9 cellular contexts compared by ENCODE assay signal in genomic region chr16:56608043-56608875, GRCh38. TPM values are rescaled to one million over a fixed set of nuclear protein-coding genes. Genes with fewer than 3 reads are reported as not detected.
DNase-seq lines count a peak whose midpoint lies in the region; ATAC-seq, FAIRE-seq and TF ChIP-seq lines count a peak whose summit lies in the region.
"Had no signal": no experiment of that assay in that cellular context is flagged by ENCODE, and none has a peak within 500 bp of the region (broad histone marks: within the 10 kb centered on the region; RNA-seq: fewer than 3 reads in every experiment).

Gene MT2A (plus strand): TSS chr16:56608584. CDS start chr16:56608656, 72 bp downstream.

- no peaks in the 10 kb centered on the region for H3K27me3 Mint-ChIP-seq in central memory CD8-positive, alpha-beta T cell

- H3K36me3 ChIP-seq in keratinocyte (ENCODE audit: control insufficient read depth in 2 of 2, extremely low read depth in 1 of 2, insufficient read depth in 2 of 2, low read length in 2 of 2): no peaks in the 10 kb centered on the region

- peak within 1 kb of the TSS; percentile 93 for H3K27ac Mint-ChIP-seq in central memory CD8-positive, alpha-beta T cell (ENCODE audit: low read depth)

- no peaks in the 10 kb centered on the region for H3K9me3 Mint-ChIP-seq in central memory CD8-positive, alpha-beta T cell

- no peaks in the 10 kb centered on the region for H4K20me1 ChIP-seq in keratinocyte (ENCODE audit: control insufficient read depth, extremely low read depth, insufficient read depth, low read length)

- H3K9me1 ChIP-seq in keratinocyte (ENCODE audit: control insufficient read depth, extremely low read depth, insufficient read depth, low read length): no peaks in the 10 kb centered on the region

- no peak for FAIRE-seq in keratinocyte (lab: Jason Lieb, UNC)
- FAIRE-seq: TTC549 had no signal

- peaks cover 5% of the 10 kb centered on the region for H3K36me3 Mint-ChIP-seq in central memory CD8-positive, alpha-beta T cell (ENCODE audit: insufficient read depth)

- H3K27ac ChIP-seq in keratinocyte (ENCODE audit: control insufficient read depth, insufficient read depth, low read length): peak within 1 kb of the TSS; percentile 95

- DNase-seq in AG09319 (ENCODE audit: extremely low read depth, low read depth): peak; percentile 90
- peak; percentile 97 for DNase-seq in NCI-H226
- DNase-seq in central memory CD8-positive, alpha-beta T cell (ENCODE audit: low spot score in 2 of 2): peak; percentile 67 to 77
- peak; percentile 94 for DNase-seq in keratinocyte (ENCODE audit: low read depth, low spot score)
- peak; percentile 68 to 86 for DNase-seq in stimulated activated CD4-positive, alpha-beta T cell treated with anti-CD3 and anti-CD28 coated beads, Interleukin-15, amount 100 ng/mL, for 1 hour (ENCODE audit: low read depth in 1 of 2, low spot score in 1 of 2)

- H3K4me1 Mint-ChIP-seq in central memory CD8-positive, alpha-beta T cell: peaks cover 51% of the 10 kb centered on the region

- dilution Hi-C loops in keratinocyte (cut with MboI; ENCODE audit: extremely low pct_ligation_motif_present, low sequenced_read_pairs): no loop called here

- peaks cover 61% of the 10 kb centered on the region for H3K4me1 ChIP-seq in keratinocyte (ENCODE audit: control insufficient read depth, extremely low read depth, insufficient read depth, low read length)

- peak within 1 kb of the TSS; percentile 95 for H3K4me2 ChIP-seq in keratinocyte (ENCODE audit: control insufficient read depth, extremely low read depth, insufficient read depth, low read depth, low read length)

- peak within 1 kb of the TSS; percentile 79 for H3K9ac ChIP-seq in keratinocyte (ENCODE audit: control insufficient read depth, extremely low read depth, insufficient read depth, low read length)

- no peak within 1 kb of the TSS for H2AFZ ChIP-seq in keratinocyte (ENCODE audit: control insufficient read depth, low read length)

- peak within 1 kb of the TSS; percentile 46 to 92 (median 86) for H3K4me3 ChIP-seq in keratinocyte (ENCODE audit: control insufficient read depth in 2 of 3, extremely low read depth in 1 of 3, insufficient read depth in 2 of 3, low read depth in 1 of 3, low read length in 3 of 3)

- no peaks in the 10 kb centered on the region for H3K9me3 ChIP-seq in keratinocyte (ENCODE audit: control insufficient read depth, low read depth, low read length)

- no peaks in the 10 kb centered on the region for H3K79me2 ChIP-seq in keratinocyte (ENCODE audit: control insufficient read depth, insufficient read depth, low read length)

- H3K4me3 Mint-ChIP-seq in central memory CD8-positive, alpha-beta T cell: peak within 1 kb of the TSS; percentile 98

- peak; percentile 96 for ATAC-seq in GM19023 (IDR thresholded peaks at IDR 0.05; ENCODE audit: unreplicated experiment)
- peak; percentile 87 for ATAC-seq in HG03196 (IDR thresholded peaks at IDR 0.05; ENCODE audit: unreplicated experiment)
- ATAC-seq in activated CD4-positive, CD25-positive, alpha-beta regulatory T cell treated with anti-CD3 and anti-CD28 coated beads, Interleukin-2, amount 50 U/mL, for 24 hours: peak; percentile 89 to 90
- ATAC-seq in central memory CD8-positive, alpha-beta T cell (replicated peaks; ENCODE audit: extremely low read depth, poor library complexity, severe bottlenecking): peak; percentile 82

- no peaks in the 10 kb centered on the region for H3K27me3 ChIP-seq in keratinocyte (ENCODE audit: control insufficient read depth, extremely low read depth, insufficient read depth, low read length)

- TF ChIP-seq CTCF in AG09319 (IDR thresholded peaks at IDR 0.05; ENCODE audit: low read depth, low read length) (no peak), keratinocyte (optimal IDR thresholded peaks at IDR 0.05 in 1 of 3, IDR thresholded peaks at IDR 0.05 in 1 of 3, conservative IDR thresholded peaks at IDR 0.05 in 1 of 3; ENCODE audit: extremely low read depth in 1 of 3, insufficient read depth in 2 of 3, low read length in 3 of 3) (no peak)

RNA-seq across cellular contexts. Expression of gene MT2A, which starts in this region (rescaled TPM):
- polyA plus RNA-seq in keratinocyte: 489 to 1,016 TPM (median 990 TPM) in 3 replicates
- 310 TPM for polyA plus RNA-seq in keratinocyte (2011; ENCODE audit: low read depth)
- polyA plus RNA-seq in keratinocyte (2011; cell fraction: cytosol; rRNA removed): 741 and 1,546 TPM in 2 replicates
- 335 and 470 TPM in 2 replicates for polyA plus RNA-seq in keratinocyte (2011; cell fraction: nucleus; rRNA removed)
- 2,479 and 10,771 TPM in 2 replicates for polyA plus RNA-seq in keratinocyte (2012; ENCODE audit: low replicate concordance)
- polyA minus RNA-seq in keratinocyte: 401 to 1,828 TPM (median 417 TPM) in 3 replicates
- 2,677 TPM for polyA minus RNA-seq in keratinocyte (2011; cell fraction: cytosol; rRNA and poly(A)+ RNA removed)
- polyA minus RNA-seq in keratinocyte (2011; cell fraction: nucleus; rRNA and poly(A)+ RNA removed): 152 and 202 TPM in 2 replicates

Comparison
In these comparisons a context has a peak if more than half of its experiments do, and no peak if none do; other contexts are left out.
1. Peak in every context shown above with its lines: DNase-seq, ATAC-seq, H3K4me3 ChIP-seq and H3K27ac ChIP-seq.